Comparison of ENCODE assay signal across 8 cellular contexts in genomic region chr9:86434039-86434726, GRCh38.
DNase-seq lines count a peak whose midpoint lies in the region; ATAC-seq, FAIRE-seq and TF ChIP-seq lines count a peak whose summit lies in the region.

No MANE protein-coding gene starts in this region.

- peak; percentile 89 for TF ChIP-seq CTCF in LNCaP clone FGC (IDR thresholded peaks at IDR 0.05; ENCODE audit: control insufficient read depth, extremely low read depth, insufficient read depth)
- TF ChIP-seq CTCF in SU-DHL-6 (IDR thresholded peaks at IDR 0.05; ENCODE audit: insufficient read depth, low read length, poor library complexity, severe bottlenecking), result peak; percentile 68
- TF ChIP-seq CTCF in foreskin fibroblast (IDR thresholded peaks at IDR 0.05; ENCODE audit: low read depth, low read length), result peak; percentile 67
- peak; percentile 51 for TF ChIP-seq CTCF in parathyroid adenoma (IDR thresholded peaks at IDR 0.05)

- H3K4me2 ChIP-seq in SU-DHL-6 (ENCODE audit: low read depth, low read length, poor library complexity, severe bottlenecking), result no peak overlapping the region
- no peak overlapping the region for H3K4me2 ChIP-seq in parathyroid adenoma (ENCODE audit: low read length)

- H3F3A ChIP-seq in SU-DHL-6 (ENCODE audit: insufficient read depth), result no peaks in the 10 kb centered on the region

- no peaks in the 10 kb centered on the region for H3K4me1 ChIP-seq in parathyroid adenoma

- H3K4me1 Mint-ChIP-seq in activated CD4-positive, alpha-beta T cell treated with anti-CD3 and anti-CD28 coated beads for 36 hours, result no peaks in the 10 kb centered on the region

- no peaks in the 10 kb centered on the region for H3K9me2 ChIP-seq in SU-DHL-6 (replicated peaks; ENCODE audit: insufficient read depth, low read length)

- no peaks in the 10 kb centered on the region for H4K20me1 ChIP-seq in SU-DHL-6 (ENCODE audit: low read depth, low read length)

- no peak overlapping the region for H3K4me3 ChIP-seq in LNCaP clone FGC (ENCODE audit: low read depth, low read length)
- no peak overlapping the region for H3K4me3 ChIP-seq in SU-DHL-6 (ENCODE audit: insufficient read depth, low read length, poor library complexity, severe bottlenecking)
- H3K4me3 ChIP-seq in foreskin fibroblast (ENCODE audit: low read depth in 1 of 2, low read length in 2 of 2), result peak overlapping the region; percentile 30 to 37
- no peak overlapping the region for H3K4me3 ChIP-seq in parathyroid adenoma (ENCODE audit: low read depth, low read length)

- intact Hi-C loops in activated CD4-positive, alpha-beta T cell treated with anti-CD3 and anti-CD28 coated beads for 36 hours (cut with DNase I, micrococcal nuclease), result loop anchor here (1.0 to 10.0 kb wide), 3 partner anchors 890 to 1231 kb away; no protein-coding TSS in a partner anchor

- no peak overlapping the region for H3K27ac Mint-ChIP-seq in activated CD4-positive, alpha-beta T cell treated with anti-CD3 and anti-CD28 coated beads for 36 hours

- no peak overlapping the region for H3K27ac ChIP-seq in SU-DHL-6 (ENCODE audit: low read depth, low read length)
- H3K27ac ChIP-seq in parathyroid adenoma, result no peak overlapping the region

- no peak for ATAC-seq in activated CD4-positive, alpha-beta T cell treated with anti-CD3 and anti-CD28 coated beads for 36 hours
- no peak for ATAC-seq in HG02884 (IDR thresholded peaks at IDR 0.05; ENCODE audit: unreplicated experiment)

- FAIRE-seq in G401.6 (lab: Jason Lieb, UNC), result peak; percentile 90

- no peaks in the 10 kb centered on the region for H3K79me2 ChIP-seq in SU-DHL-6 (ENCODE audit: insufficient read depth, low read length)
- no peaks in the 10 kb centered on the region for H3K79me2 ChIP-seq in parathyroid adenoma

- no peak overlapping the region for H3K4me3 Mint-ChIP-seq in activated CD4-positive, alpha-beta T cell treated with anti-CD3 and anti-CD28 coated beads for 36 hours

- no peak overlapping the region for H3K9ac ChIP-seq in SU-DHL-6 (ENCODE audit: low read length)
- no peak overlapping the region for H3K9ac ChIP-seq in parathyroid adenoma

- H3K36me3 ChIP-seq in SU-DHL-6 (ENCODE audit: low read length) (no peaks in the 10 kb centered on the region), parathyroid adenoma (ENCODE audit: control insufficient read depth, insufficient read depth, low read length) (no peaks in the 10 kb centered on the region)

- H3K27me3 ChIP-seq in SU-DHL-6 (ENCODE audit: low read length) (no peaks in the 10 kb centered on the region), parathyroid adenoma (ENCODE audit: control insufficient read depth, insufficient read depth, low read length) (no peaks in the 10 kb centered on the region)

- H3K9me3 Mint-ChIP-seq in activated CD4-positive, alpha-beta T cell treated with anti-CD3 and anti-CD28 coated beads for 36 hours (ENCODE audit: low read depth), result peaks cover 2% of the 10 kb centered on the region

- H3K27me3 Mint-ChIP-seq in activated CD4-positive, alpha-beta T cell treated with anti-CD3 and anti-CD28 coated beads for 36 hours, result peaks cover 13% of the 10 kb centered on the region

- no peaks in the 10 kb centered on the region for H3K36me3 Mint-ChIP-seq in activated CD4-positive, alpha-beta T cell treated with anti-CD3 and anti-CD28 coated beads for 36 hours (ENCODE audit: low read depth)

- DNase-seq in LNCaP clone FGC (ENCODE audit: low read depth) (no peak), foreskin fibroblast (peak; percentile 49 to 81)
- DNase-seq in activated CD4-positive, alpha-beta T cell treated with anti-CD3 and anti-CD28 coated beads for 36 hours, result no peak
- DNase-seq in stimulated activated CD4-positive, alpha-beta T cell treated with anti-CD3 and anti-CD28 coated beads, Interleukin-2, amount 100 ng/mL, for 48 hours, result no peak

- H3K9me3 ChIP-seq in SU-DHL-6 (ENCODE audit: insufficient read depth, low read length) (no peaks in the 10 kb centered on the region), parathyroid adenoma (ENCODE audit: control insufficient read depth, low read length) (no peaks in the 10 kb centered on the region)

- CTCF ChIA-PET in activated CD4-positive, alpha-beta T cell treated with anti-CD3 and anti-CD28 coated beads for 36 hours (lab: Charles Lee), result interaction anchor here (0.6 to 3.2 kb wide), 12 partner anchors 12 to 891 kb away, joined by 3 to 22 read pairs (median 3); no protein-coding TSS in a partner anchor

- H2AFZ ChIP-seq in SU-DHL-6 (ENCODE audit: low read depth, low read length, severe bottlenecking), result no peak overlapping the region
- no peak overlapping the region for H2AFZ ChIP-seq in parathyroid adenoma

- POLR2A ChIA-PET in activated CD4-positive, alpha-beta T cell treated with anti-CD3 and anti-CD28 coated beads for 36 hours (lab: Charles Lee), result no interaction called here

Comparison
In these comparisons a context has a peak if more than half of its experiments do, and no peak if none do; other contexts are left out.
1. DNase-seq: peak in foreskin fibroblast (2 of 2); none in LNCaP clone FGC (single experiment), activated CD4-positive, alpha-beta T cell treated with anti-CD3 and anti-CD28 coated beads for 36 hours (single experiment) and stimulated activated CD4-positive, alpha-beta T cell treated with anti-CD3 and anti-CD28 coated beads, Interleukin-2, amount 100 ng/mL, for 48 hours (0 of 2).
2. H3K4me3 ChIP-seq: peak in foreskin fibroblast (2 of 2); none in LNCaP clone FGC (single experiment), SU-DHL-6 (single experiment) and parathyroid adenoma (single experiment).
3. Peak in every context shown above with its lines, with median percentiles within 50 percentile points of each other: CTCF ChIP-seq.